ENCODE assay signal across 8 cellular contexts in genomic region chr19:29811125-29812079, GRCh38. TPM values are rescaled to one million over a fixed set of nuclear protein-coding genes. Genes with fewer than 3 reads are reported as not detected.
DNase-seq lines count a peak whose midpoint lies in the region; ATAC-seq, FAIRE-seq and TF ChIP-seq lines count a peak whose summit lies in the region.

Gene CCNE1, plus strand, starts transcription at chr19:29811991. Its CDS starts 565 bp downstream, at chr19:29812556.

- H4K20me1 ChIP-seq in OCI-LY1 (ENCODE audit: insufficient read depth, low read length), result no peaks in the 10 kb centered on the region

- H2AFZ ChIP-seq in OCI-LY1 (ENCODE audit: low read length), result no peak within 1 kb of the TSS

- no peaks in the 10 kb centered on the region for H3F3A ChIP-seq in OCI-LY1 (ENCODE audit: insufficient read depth, low read length)

- H3K9ac ChIP-seq in OCI-LY1 (ENCODE audit: low read length), result peak within 1 kb of the TSS; percentile 94

- H3K4me3 ChIP-seq in OCI-LY1 (ENCODE audit: low read depth, low read length, poor library complexity, severe bottlenecking) (peak within 1 kb of the TSS; percentile 89), epithelial cell of esophagus (ENCODE audit: low read length) (peak within 1 kb of the TSS; percentile 38), mucosa of descending colon (peak within 1 kb of the TSS; percentile 30)

- no peak for TF ChIP-seq CTCF in OCI-LY1 (IDR thresholded peaks at IDR 0.05; ENCODE audit: low read length)
- no peak for TF ChIP-seq CTCF in epithelial cell of esophagus (IDR thresholded peaks at IDR 0.05; ENCODE audit: insufficient read depth, low read depth, low read length, missing control alignments)
- TF ChIP-seq CTCF in mucosa of descending colon (IDR thresholded peaks at IDR 0.05), result no peak

- ATAC-seq in GM21360 (IDR thresholded peaks at IDR 0.05; ENCODE audit: unreplicated experiment) (peak; percentile 65), mucosa of descending colon (peak; percentile 98)

- no peaks in the 10 kb centered on the region for H3K79me2 ChIP-seq in OCI-LY1 (ENCODE audit: insufficient read depth, low read length)

- H3K4me1 ChIP-seq in OCI-LY1 (ENCODE audit: insufficient read depth, low read length, severe bottlenecking), result peaks cover 46% of the 10 kb centered on the region
- no peaks in the 10 kb centered on the region for H3K4me1 ChIP-seq in mucosa of descending colon (ENCODE audit: low read depth)

- H3K27ac ChIP-seq in OCI-LY1 (ENCODE audit: low read depth, low read length, poor library complexity, severe bottlenecking), result peak within 1 kb of the TSS; percentile 78

- H3K4me2 ChIP-seq in OCI-LY1 (ENCODE audit: low read length), result peak within 1 kb of the TSS; percentile 97

- H3K9me3 ChIP-seq in OCI-LY1 (ENCODE audit: low read length) (no peaks in the 10 kb centered on the region), mucosa of descending colon (no peaks in the 10 kb centered on the region)

- no peaks in the 10 kb centered on the region for H3K27me3 ChIP-seq in OCI-LY1 (ENCODE audit: insufficient read depth, low read length)

- DNase-seq in Caki2 (ENCODE audit: low read depth) (peak; percentile 68), HTR-8/SVneo (ENCODE audit: insufficient read length, low spot score) (peak; percentile 84), epithelial cell of esophagus (ENCODE audit: low read depth) (peak; percentile 91), mucosa of descending colon (peak; percentile 95 to 98 (median 98))
- DNase-seq in activated CD8-positive, alpha-beta memory T cell treated with anti-CD3 and anti-CD28 coated beads, Interleukin-2, amount 50 U/mL, for 48 hours, result peak; percentile 97
- peak; percentile 93 to 98 for DNase-seq in stimulated activated CD8-positive, alpha-beta memory T cell treated with anti-CD3 and anti-CD28 coated beads, Interleukin-2, amount 100 ng/mL, for 48 hours (ENCODE audit: low read depth in 2 of 2)

- intact Hi-C loops in mucosa of descending colon (cut with DNase I, micrococcal nuclease), result no loop called here

- H3K36me3 ChIP-seq in OCI-LY1 (ENCODE audit: insufficient read depth, low read length) (peaks cover 26% of the 10 kb centered on the region; the same call in 1 of the 2 replicates), mucosa of descending colon (ENCODE audit: low read depth) (no peaks in the 10 kb centered on the region)

- H3K9me2 ChIP-seq in OCI-LY1 (ENCODE audit: low read depth, low read length), result no peaks in the 10 kb centered on the region

- in situ Hi-C loops in Caki2 (cut with HindIII; ENCODE audit: low pct_unique_long_range_greater_than_20kb, low sequenced_read_pairs), result no loop called here

- peak; percentile 40 for FAIRE-seq in HTR-8/SVneo (lab: Jason Lieb, UNC)

RNA-seq across cellular contexts. Expression of gene CCNE1, which starts in this region (rescaled TPM):
- total RNA-seq in Caki2 (2014; rRNA removed; shearing (Covaris generic); ENCODE audit: low replicate concordance), result 24.0 and 33.0 TPM in 2 replicates
- 1 to 10 TPM; 4.0 to 7.1 (median 4.4) TPM for total RNA-seq in mucosa of descending colon

Comparison
In these comparisons a context has a peak if more than half of its experiments do, and no peak if none do; other contexts are left out.
1. Peak in every context shown above with its lines: DNase-seq, ATAC-seq, H3K4me3 ChIP-seq and H3K27ac ChIP-seq.
2. H3K4me3 ChIP-seq: peak in every context shown above with its lines; median percentile 89 in OCI-LY1; 38 in epithelial cell of esophagus; 30 in mucosa of descending colon.